Comparison of ENCODE assay signal across 15 cellular contexts in the genomic region with DNA sequence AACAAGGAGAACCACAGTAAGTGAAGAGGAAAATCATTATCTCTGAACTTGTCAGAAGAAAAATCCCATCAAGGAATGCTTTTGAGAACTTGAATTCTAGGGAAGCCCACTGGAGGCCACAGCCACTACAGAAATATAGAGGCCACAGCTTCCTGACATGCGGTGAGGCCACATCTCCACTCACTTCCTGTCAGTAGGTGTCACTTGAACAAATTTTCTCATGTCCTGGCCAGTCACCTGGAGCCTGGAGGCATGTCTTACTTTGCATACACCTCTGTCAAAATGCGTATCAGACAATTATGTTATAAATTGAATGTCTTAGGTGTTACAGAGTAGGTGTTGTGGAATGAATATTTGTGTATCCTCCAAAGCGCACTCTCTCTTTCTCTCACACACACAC.
"Had no signal": no experiment of that assay in that cellular context is flagged by ENCODE, and none has a peak within 500 bp of the region (broad histone marks: within the 10 kb centered on the region; RNA-seq: fewer than 3 reads in every experiment).

No MANE protein-coding gene starts in this region.

- H2AFZ ChIP-seq: neural progenitor cell had no signal

- ATAC-seq: left lung, WTC11 had no signal

- H3K4me1 ChIP-seq: left lung, neural progenitor cell, stomach had no signal

- H3K9me3 ChIP-seq: left lung, ovary, stomach, thoracic aorta had no signal

- H3K27me3 ChIP-seq: cardiac muscle cell, left lung, ovary had no signal

- H3K4me2 ChIP-seq: neural progenitor cell had no signal

- H3K9ac ChIP-seq: neural progenitor cell had no signal

- H3K36me3 ChIP-seq: cardiac muscle cell, left lung, neural progenitor cell, ovary, stomach, thoracic aorta had no signal

- H3K27ac ChIP-seq: cardiac muscle cell, left lung, neural progenitor cell, ovary, SK-N-MC, stomach, thoracic aorta had no signal

- H3K4me3 ChIP-seq: cardiac muscle cell, left lung, neural progenitor cell, ovary, SK-N-MC, stomach, thoracic aorta had no signal

- DNase-seq: activated T-cell treated with anti-CD3 and anti-CD28 coated beads, Interleukin-2, amount 50 U/mL, for 1 hour; foreskin melanocyte; head of caudate nucleus; left lung; ovary; stimulated activated CD4-positive, alpha-beta T cell treated with anti-CD3 and anti-CD28 coated beads, Interleukin-4, amount 100 ng/mL, for 1 hour; stomach had no signal

- FAIRE-seq: astrocyte, colon, islet of Langerhans had no signal
